ENCODE assay signal across 17 cellular contexts in genomic region chr6:15556711-15557110, GRCh38.
DNase-seq lines count a peak whose midpoint lies in the region; ATAC-seq and TF ChIP-seq lines count a peak whose summit lies in the region.
"Had no signal": no experiment of that assay in that cellular context is flagged by ENCODE, and none has a peak within 500 bp of the region (broad histone marks: within the 10 kb centered on the region; RNA-seq: fewer than 3 reads in every experiment).

No MANE protein-coding gene starts in this region.

- no peak for DNase-seq in T-helper 2 cell treated with Interferon-gamma antibody and Interleukin-4, amounts not matched to agents 5 μg/mL and 100 μg/mL, for 36 hours (ENCODE audit: low spot score)
- DNase-seq in T-helper 2 cell (no peak), SK-N-DZ (ENCODE audit: low spot score) (peak; percentile 59), left lobe of liver (ENCODE audit: low spot score) (no peak), upper lobe of right lung (no peak), left cardiac atrium (no peak), ACHN (no peak)
- DNase-seq in stimulated activated effector memory CD8-positive, alpha-beta T cell treated with anti-CD3 and anti-CD28 coated beads, Interleukin-12 subunit alpha, Interleukin-12 subunit beta, amount 100 ng/mL, for 72 hours (ENCODE audit: low spot score in 2 of 2): no peak
- DNase-seq: Kasumi-1, MM.1S, NCI-H1092 treated with DMSO at 0.1 percent for 48 hours, NCI-H1436 treated with DMSO at 0.1 percent for 48 hours, NCI-H2029 treated with DMSO at 0.1 percent for 48 hours, NCI-H2171, NCI-H524 treated with DMSO at 0.1 percent for 48 hours had no signal

- H3K4me1 Mint-ChIP-seq in T-helper 2 cell treated with Interferon-gamma antibody and Interleukin-4, amounts not matched to agents 5 μg/mL and 100 μg/mL, for 36 hours (ENCODE audit: low read depth): peaks cover 3% of the 10 kb centered on the region
- H3K4me1 Mint-ChIP-seq in stimulated activated effector memory CD8-positive, alpha-beta T cell treated with anti-CD3 and anti-CD28 coated beads, Interleukin-12 subunit alpha, Interleukin-12 subunit beta, amount 100 ng/mL, for 72 hours: peaks cover 16% of the 10 kb centered on the region

- H3K27me3 Mint-ChIP-seq in T-helper 2 cell treated with Interferon-gamma antibody and Interleukin-4, amounts not matched to agents 5 μg/mL and 100 μg/mL, for 36 hours (ENCODE audit: low read depth): no peaks in the 10 kb centered on the region

- H3K36me3 Mint-ChIP-seq in T-helper 2 cell treated with Interferon-gamma antibody and Interleukin-4, amounts not matched to agents 5 μg/mL and 100 μg/mL, for 36 hours (ENCODE audit: low read depth): no peaks in the 10 kb centered on the region
- H3K36me3 Mint-ChIP-seq in stimulated activated effector memory CD8-positive, alpha-beta T cell treated with anti-CD3 and anti-CD28 coated beads, Interleukin-12 subunit alpha, Interleukin-12 subunit beta, amount 100 ng/mL, for 72 hours: no peaks in the 10 kb centered on the region

- no peak overlapping the region for H3K27ac ChIP-seq in upper lobe of right lung
- H3K27ac ChIP-seq: 22Rv1, SJSA1 had no signal

- no peak overlapping the region for H3K4me3 ChIP-seq in upper lobe of right lung
- H3K4me3 ChIP-seq: SJSA1 had no signal

- ATAC-seq in left lobe of liver: peak; percentile 38
- ATAC-seq in stimulated activated effector memory CD8-positive, alpha-beta T cell treated with anti-CD3 and anti-CD28 coated beads, Interleukin-12 subunit alpha, Interleukin-12 subunit beta, amount 100 ng/mL, for 72 hours: no peak
- no peak for ATAC-seq in upper lobe of right lung
- no peak for ATAC-seq in left cardiac atrium

- no peaks in the 10 kb centered on the region for H3K27me3 ChIP-seq in upper lobe of right lung
- H3K27me3 ChIP-seq: SJSA1 had no signal

- H3K4me1 ChIP-seq in upper lobe of right lung: peaks cover 8% of the 10 kb centered on the region
- H3K4me1 ChIP-seq: SJSA1 had no signal

- H3K4me3 Mint-ChIP-seq in T-helper 2 cell treated with Interferon-gamma antibody and Interleukin-4, amounts not matched to agents 5 μg/mL and 100 μg/mL, for 36 hours: no peak overlapping the region
- H3K4me3 Mint-ChIP-seq in stimulated activated effector memory CD8-positive, alpha-beta T cell treated with anti-CD3 and anti-CD28 coated beads, Interleukin-12 subunit alpha, Interleukin-12 subunit beta, amount 100 ng/mL, for 72 hours: no peak overlapping the region

- intact Hi-C loops in upper lobe of right lung (cut with DNase I): no loop called here
- intact Hi-C loops in left cardiac atrium (cut with DNase I): no loop called here

- no peaks in the 10 kb centered on the region for H3K9me3 Mint-ChIP-seq in T-helper 2 cell treated with Interferon-gamma antibody and Interleukin-4, amounts not matched to agents 5 μg/mL and 100 μg/mL, for 36 hours
- H3K9me3 Mint-ChIP-seq in stimulated activated effector memory CD8-positive, alpha-beta T cell treated with anti-CD3 and anti-CD28 coated beads, Interleukin-12 subunit alpha, Interleukin-12 subunit beta, amount 100 ng/mL, for 72 hours: no peaks in the 10 kb centered on the region

- peak overlapping the region; percentile 11 for H3K27ac Mint-ChIP-seq in T-helper 2 cell treated with Interferon-gamma antibody and Interleukin-4, amounts not matched to agents 5 μg/mL and 100 μg/mL, for 36 hours
- H3K27ac Mint-ChIP-seq in stimulated activated effector memory CD8-positive, alpha-beta T cell treated with anti-CD3 and anti-CD28 coated beads, Interleukin-12 subunit alpha, Interleukin-12 subunit beta, amount 100 ng/mL, for 72 hours: peak overlapping the region; percentile 8

- H3K9me3 ChIP-seq in upper lobe of right lung: no peaks in the 10 kb centered on the region
- H3K9me3 ChIP-seq: SJSA1 had no signal

- no peak for TF ChIP-seq CTCF in upper lobe of right lung (IDR thresholded peaks at IDR 0.05)

- in situ Hi-C loops in ACHN (cut with HindIII; ENCODE audit: low pct_ligation_motif_present, low pct_unique_long_range_greater_than_20kb, low sequenced_read_pairs): no loop called here

- no peaks in the 10 kb centered on the region for H3K36me3 ChIP-seq in upper lobe of right lung
- H3K36me3 ChIP-seq: SJSA1 had no signal
